In genomic region chr1:208178091-208178529, GRCh38 we compare ENCODE assay signal across 10 cellular contexts.
DNase-seq lines count a peak whose midpoint lies in the region; TF ChIP-seq lines count a peak whose summit lies in the region.
"Had no signal": no experiment of that assay in that cellular context is flagged by ENCODE, and none has a peak within 500 bp of the region (broad histone marks: within the 10 kb centered on the region; RNA-seq: fewer than 3 reads in every experiment).

No MANE protein-coding gene starts in this region.

- no peak for TF ChIP-seq EP300 in stomach (IDR thresholded peaks at IDR 0.05)

- no peak overlapping the region for H3K4me3 ChIP-seq in HUES48 (ENCODE audit: low read depth, low read length)
- H3K4me3 ChIP-seq in epithelial cell of esophagus (ENCODE audit: low read length): no peak overlapping the region
- H3K4me3 ChIP-seq in stomach: no peak overlapping the region
- H3K4me3 ChIP-seq: SK-N-MC had no signal

- no peak for TF ChIP-seq POLR2A in stomach (IDR thresholded peaks at IDR 0.05)

- TF ChIP-seq CTCF in epithelial cell of esophagus (IDR thresholded peaks at IDR 0.05; ENCODE audit: insufficient read depth, low read depth, low read length, missing control alignments) (no peak), stomach (IDR thresholded peaks at IDR 0.05) (no peak)

- H3K27me3 ChIP-seq in HUES48 (ENCODE audit: control insufficient read depth, insufficient read depth, low read length): no peaks in the 10 kb centered on the region
- H3K27me3 ChIP-seq in stomach: no peaks in the 10 kb centered on the region

- peak overlapping the region; percentile 23 for H3K27ac ChIP-seq in HUES48 (ENCODE audit: low read depth, low read length)
- peak overlapping the region; percentile 11 to 76 (median 56) for H3K27ac ChIP-seq in stomach
- H3K27ac ChIP-seq: SK-N-MC had no signal

- H3K9me3 ChIP-seq in HUES48 (ENCODE audit: control insufficient read depth, insufficient read depth, low read length): no peaks in the 10 kb centered on the region
- H3K9me3 ChIP-seq in stomach: no peaks in the 10 kb centered on the region

- H3K4me1 ChIP-seq in HUES48 (ENCODE audit: control insufficient read depth, insufficient read depth, low read length) (peaks cover 32% of the 10 kb centered on the region), stomach (peaks cover 52 to 94% (median 76%) of the 10 kb centered on the region in 4 donors)

- DNase-seq in NCI-H345 (lab: John Stamatoyannopoulos, UW) (peak; percentile 91), epithelial cell of esophagus (ENCODE audit: low read depth) (peak; percentile 22), stomach (peak; percentile 73), superior temporal gyrus (ENCODE audit: extremely low spot score) (no peak), SW480 (ENCODE audit: low spot score) (no peak)
- no peak for DNase-seq in activated effector memory CD4-positive, alpha-beta T cell treated with anti-CD3 and anti-CD28 coated beads, Interleukin-2, amount 50 U/mL, for 16 hours
- DNase-seq: GDM1, Kasumi-1 had no signal

- intact Hi-C loops in stomach (cut with DNase I; ENCODE audit: low total_unique reads): no loop called here

- H3K9ac ChIP-seq in HUES48 (ENCODE audit: low read depth, low read length): no peak overlapping the region

- H3K36me3 ChIP-seq in HUES48 (ENCODE audit: control insufficient read depth, insufficient read depth, low read length) (no peaks in the 10 kb centered on the region), stomach (peaks cover 0 to 7% (median 3%) of the 10 kb centered on the region in 4 donors)

- 43 to 68% (median 53%) methylated on average over 2 of the region's 2 CpGs for WGBS in stomach, 5 donors

Comparison
In these comparisons a context has a peak if more than half of its experiments do, and no peak if none do; other contexts are left out.
1. DNase-seq: peak in NCI-H345 (single experiment), epithelial cell of esophagus (single experiment) and stomach (single experiment); none in activated effector memory CD4-positive, alpha-beta T cell treated with anti-CD3 and anti-CD28 coated beads, Interleukin-2, amount 50 U/mL, for 16 hours (single experiment), superior temporal gyrus (single experiment) and SW480 (single experiment).